Comparison of ENCODE assay signal across 24 cellular contexts in the genomic region with DNA sequence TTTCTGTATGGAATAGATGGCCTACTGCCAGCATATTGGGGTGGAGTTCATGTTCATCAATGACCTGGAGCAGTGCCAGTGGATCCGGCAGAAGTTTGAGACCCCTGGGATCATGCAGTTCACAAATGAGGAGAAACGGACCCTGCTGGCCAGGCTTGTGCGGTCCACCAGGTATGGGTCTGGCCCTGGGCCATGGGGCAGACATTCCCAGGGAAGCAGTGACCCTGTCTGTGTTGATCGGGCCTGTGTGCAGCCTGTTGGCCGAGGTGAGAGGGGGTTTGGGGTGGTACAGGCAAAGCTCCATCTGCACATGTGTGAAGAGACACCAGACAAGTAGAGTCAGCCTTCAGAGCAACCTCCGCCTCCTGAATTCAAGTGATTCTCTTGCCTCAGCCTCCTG.
"Had no signal": no experiment of that assay in that cellular context is flagged by ENCODE, and none has a peak within 500 bp of the region (broad histone marks: within the 10 kb centered on the region; RNA-seq: fewer than 3 reads in every experiment).

No MANE protein-coding gene starts in this region.

- H3K36me3 ChIP-seq: ovary, uterus had no signal

- H3K27me3 ChIP-seq: left lung, neutrophil, ovary, stomach, suprapubic skin, transverse colon, uterus had no signal

- ATAC-seq: activated T-cell treated with anti-CD3 and anti-CD28 coated beads, Interleukin-2, amount 50 U/mL, for 72 hours had no signal

- H3K27ac ChIP-seq: left lung, neutrophil, ovary, prostate gland, stomach, suprapubic skin, transverse colon, uterus, VCaP had no signal

- DNase-seq: activated CD4-positive, CD25-positive, alpha-beta regulatory T cell treated with anti-CD3 and anti-CD28 coated beads, Interleukin-2, amount 50 U/mL, for 72 hours; activated CD8-positive, alpha-beta memory T cell treated with anti-CD3 and anti-CD28 coated beads, Interleukin-2, amount 50 U/mL, for 48 hours; activated effector memory CD4-positive, alpha-beta T cell treated with anti-CD3 and anti-CD28 coated beads, Interleukin-2, amount 50 U/mL, for 16 hours; activated naive CD4-positive, alpha-beta T cell treated with anti-CD3 and anti-CD28 coated beads, Interleukin-2, amount 50 U/mL, for 16 hours; activated T-cell treated with anti-CD3 and anti-CD28 coated beads, Interleukin-2, amount 50 U/mL, for 72 hours; aorta; effector CD4-positive, alpha-beta T cell; erythroblast; foreskin fibroblast; glutamatergic neuron; hippocampal formation; kidney glomerular epithelial cell; left lung; mammary epithelial cell; ovary; stimulated activated CD4-positive, alpha-beta T cell treated with anti-CD3 and anti-CD28 coated beads, Interleukin-4, amount 100 ng/mL, for 24 hours; stomach; SW 1271; transverse colon; uterus had no signal

- H3K9me3 ChIP-seq: left lung, neutrophil, ovary, prostate gland, stomach, suprapubic skin, transverse colon, uterus had no signal

- H3K4me1 ChIP-seq: prostate gland, transverse colon, uterus had no signal

- H3K4me3 ChIP-seq: left lung, ovary, prostate gland, stomach, suprapubic skin, transverse colon, uterus had no signal
